Comparison of ENCODE assay signal across 8 cellular contexts in genomic region chr6:151440930-151441329, GRCh38.
DNase-seq lines count a peak whose midpoint lies in the region; ATAC-seq and TF ChIP-seq lines count a peak whose summit lies in the region.

No MANE protein-coding gene starts in this region.

- H3K27me3 ChIP-seq in HAP-1 (ENCODE audit: low read depth): no peaks in the 10 kb centered on the region

- no peaks in the 10 kb centered on the region for H3K4me1 ChIP-seq in HAP-1

- no peaks in the 10 kb centered on the region for H3K9me3 ChIP-seq in HAP-1

- TF ChIP-seq CTCF in cardiac fibroblast (IDR thresholded peaks at IDR 0.05; ENCODE audit: low read depth, low read length): peak; percentile 50
- peak; percentile 38 for TF ChIP-seq CTCF in retinal pigment epithelial cell (conservative IDR thresholded peaks at IDR 0.05; ENCODE audit: low read depth, low read length)

- in situ Hi-C loops in HAP-1 (cut with MboI; ENCODE audit: low sequenced_read_pairs): loop anchor here (25.0 kb wide), 1 partner anchor 821 kb away; no protein-coding TSS in a partner anchor

- no peak overlapping the region for H3K4me3 ChIP-seq in cardiac fibroblast (replicated peaks in 1 of 2; ENCODE audit: low read depth in 2 of 2, low read length in 2 of 2)
- H3K4me3 ChIP-seq in retinal pigment epithelial cell (ENCODE audit: low read length): no peak overlapping the region
- H3K4me3 ChIP-seq in HAP-1: no peak overlapping the region

- peak; percentile 62 to 67 for DNase-seq in cardiac fibroblast (ENCODE audit: low read depth in 2 of 2)
- DNase-seq in retinal pigment epithelial cell (ENCODE audit: low read depth): no peak
- DNase-seq in globus pallidus (ENCODE audit: low spot score): no peak
- no peak for DNase-seq in HAP-1 (ENCODE audit: low spot score in 2 of 2)

- H3K36me3 ChIP-seq in HAP-1 (replicated peaks): peaks cover 12% of the 10 kb centered on the region

- peak; percentile 54 for ATAC-seq in GM18498 (IDR thresholded peaks at IDR 0.05; ENCODE audit: unreplicated experiment)
- ATAC-seq in HG02981 (IDR thresholded peaks at IDR 0.05; ENCODE audit: unreplicated experiment): peak; percentile 37
- no peak for ATAC-seq in GM19467 (IDR thresholded peaks at IDR 0.05; ENCODE audit: unreplicated experiment)
- no peak for ATAC-seq in GM21825 (IDR thresholded peaks at IDR 0.05; ENCODE audit: unreplicated experiment)

Comparison
In these comparisons a context has a peak if more than half of its experiments do, and no peak if none do; other contexts are left out.
1. ATAC-seq: peak in GM18498 (single experiment) and HG02981 (single experiment); none in GM19467 (single experiment) and GM21825 (single experiment).
2. DNase-seq: peak in cardiac fibroblast (2 of 2); none in retinal pigment epithelial cell (single experiment), globus pallidus (single experiment) and HAP-1 (0 of 2).